2 cellular contexts compared by ENCODE assay signal in the genomic region with DNA sequence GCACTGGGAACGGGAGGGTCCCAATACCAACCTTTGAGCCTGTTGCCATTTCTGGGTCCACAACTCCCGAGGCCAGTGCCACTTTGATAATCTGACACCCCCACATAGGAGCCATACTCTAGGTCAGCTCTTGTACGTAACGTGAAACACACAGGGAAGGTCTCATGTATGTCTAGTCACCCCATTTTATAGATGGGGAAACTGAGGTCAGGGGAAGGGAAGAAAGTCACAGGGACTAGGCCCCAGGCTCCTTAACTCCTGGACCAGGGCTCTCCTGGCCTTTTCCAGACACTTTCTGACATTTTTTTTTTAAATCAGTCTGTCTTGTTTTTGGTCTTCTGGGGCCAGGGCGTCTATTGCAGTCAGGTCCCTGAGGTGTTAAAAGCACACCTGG.
TF ChIP-seq lines count a peak whose summit lies in the region.

No MANE protein-coding gene starts in this region.

TF ChIP-seq in HepG2, 621 proteins besides CTCF, POLR2A, EP300 and RAD21:
- TF ChIP-seq TAF1 (CRISPR knock-in tag; IDR thresholded peaks at IDR 0.05) (no peak), ZNF629 (CRISPR knock-in tag; conservative IDR thresholded peaks at IDR 0.05) (peak; percentile 49; the same call in 1 of the 2 replicates)

TF ChIP-seq in HEK293T, 16 proteins besides CTCF, POLR2A, EP300 and RAD21:
- TF ChIP-seq ARNT (IDR thresholded peaks at IDR 0.05), result no peak
- no peak for TF ChIP-seq ELF4 (IDR thresholded peaks at IDR 0.05)
- no peak for TF ChIP-seq ZNF384 (IDR thresholded peaks at IDR 0.05)
- no peak for TF ChIP-seq L3MBTL2 (conservative IDR thresholded peaks at IDR 0.05)
- TF ChIP-seq SP1 (IDR thresholded peaks at IDR 0.05), result no peak
- no peak for TF ChIP-seq BHLHE40 (IDR thresholded peaks at IDR 0.05; ENCODE audit: borderline replicate concordance)
- no peak for TF ChIP-seq FOXA1 (IDR thresholded peaks at IDR 0.05)
- TF ChIP-seq FOXM1 (IDR thresholded peaks at IDR 0.05; ENCODE audit: borderline replicate concordance), result no peak
- TF ChIP-seq, protein P1, sequence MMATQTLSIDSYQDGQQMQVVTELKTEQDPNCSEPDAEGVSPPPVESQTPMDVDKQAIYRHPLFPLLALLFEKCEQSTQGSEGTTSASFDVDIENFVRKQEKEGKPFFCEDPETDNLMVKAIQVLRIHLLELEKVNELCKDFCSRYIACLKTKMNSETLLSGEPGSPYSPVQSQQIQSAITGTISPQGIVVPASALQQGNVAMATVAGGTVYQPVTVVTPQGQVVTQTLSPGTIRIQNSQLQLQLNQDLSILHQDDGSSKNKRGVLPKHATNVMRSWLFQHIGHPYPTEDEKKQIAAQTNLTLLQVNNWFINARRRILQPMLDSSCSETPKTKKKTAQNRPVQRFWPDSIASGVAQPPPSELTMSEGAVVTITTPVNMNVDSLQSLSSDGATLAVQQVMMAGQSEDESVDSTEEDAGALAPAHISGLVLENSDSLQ (IDR thresholded peaks at IDR 0.05), result no peak
- no peak for TF ChIP-seq SUZ12 (IDR thresholded peaks at IDR 0.05)
- no peak for TF ChIP-seq TARDBP (IDR thresholded peaks at IDR 0.05)
- TF ChIP-seq CTBP1 (IDR thresholded peaks at IDR 0.05; ENCODE audit: borderline replicate concordance), result no peak
TF ChIP-seq in HEK293T: peak in this region for 0.
